Comparison of ENCODE assay signal across 21 cellular contexts in the genomic region with DNA sequence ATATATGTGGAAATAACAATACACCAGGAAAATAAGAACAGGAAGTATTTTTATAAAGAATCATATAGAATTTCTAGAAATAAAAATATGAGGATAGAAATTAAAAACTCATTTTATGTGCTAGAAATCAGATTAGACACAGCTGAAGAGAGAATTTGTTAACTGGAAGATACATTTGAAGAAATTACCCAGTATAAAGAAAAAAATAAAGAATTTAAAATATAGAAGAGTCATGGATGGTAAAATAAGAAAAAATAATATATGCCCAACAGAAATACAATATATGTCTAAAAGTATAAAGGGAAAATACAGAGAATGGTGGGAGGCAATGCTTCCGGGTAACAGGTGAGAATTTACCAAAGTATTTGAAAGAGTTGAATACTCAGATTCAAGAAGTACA.
DNase-seq lines count a peak whose midpoint lies in the region; ATAC-seq, FAIRE-seq and TF ChIP-seq lines count a peak whose summit lies in the region.
"Had no signal": no experiment of that assay in that cellular context is flagged by ENCODE, and none has a peak within 500 bp of the region (broad histone marks: within the 10 kb centered on the region; RNA-seq: fewer than 3 reads in every experiment).

No MANE protein-coding gene starts in this region.

- H3K27ac ChIP-seq in HEK293 (ENCODE audit: extremely low read depth, low read depth, low read length) (no peak overlapping the region), substantia nigra (ENCODE audit: low read depth, low read length, poor library complexity, severe bottlenecking) (no peak overlapping the region), HepG2 (ENCODE audit: extremely low read length, insufficient read depth, low read length) (no peak overlapping the region)
- H3K27ac ChIP-seq: GM23248 had no signal

- no peak for TF ChIP-seq CTCF in HEK293 (tag by site-specific recombination; IDR thresholded peaks at IDR 0.05)
- no peak for TF ChIP-seq CTCF in HepG2 (CRISPR knock-in tag; IDR thresholded peaks at IDR 0.05)

- POLR2A ChIA-PET in HEK293 (lab: Yijun Ruan, JAX) (no interaction called here), HepG2 (lab: Yijun Ruan, JAX) (no interaction called here)

- no peak for ATAC-seq in HepG2
- ATAC-seq: GM12878 had no signal

- H2AFZ ChIP-seq in HepG2 (ENCODE audit: low read length): no peak overlapping the region
- H2AFZ ChIP-seq: GM23248 had no signal

- H3K27me3 ChIP-seq in adipocyte (replicated peaks; ENCODE audit: control insufficient read depth, insufficient read depth, low read length) (no peaks in the 10 kb centered on the region), HepG2 (ENCODE audit: control insufficient read depth in 1 of 2, insufficient read depth in 2 of 2, low read length in 2 of 2) (no peaks in the 10 kb centered on the region)

- no peak for TF ChIP-seq RAD21 in HepG2 (CRISPR knock-in tag; IDR thresholded peaks at IDR 0.05)

- no peak overlapping the region for H3K9ac ChIP-seq in adipocyte (ENCODE audit: low read length)
- no peak overlapping the region for H3K9ac ChIP-seq in HepG2 (ENCODE audit: insufficient read depth, low read depth, low read length)
- H3K9ac ChIP-seq: GM23248 had no signal

- in situ Hi-C loops in HepG2 (cut with HindIII; ENCODE audit: extremely low pct_ligation_motif_present, low pct_unique_long_range_greater_than_20kb): no loop called here

- no peaks in the 10 kb centered on the region for H3K79me2 ChIP-seq in HepG2 (ENCODE audit: insufficient read depth, low read length)

- no peaks in the 10 kb centered on the region for H3K4me1 ChIP-seq in HEK293 (ENCODE audit: control insufficient read depth, insufficient read depth, low read length)
- no peaks in the 10 kb centered on the region for H3K4me1 ChIP-seq in adipocyte (ENCODE audit: control insufficient read depth, insufficient read depth, low read length)
- H3K4me1 ChIP-seq in HepG2 (ENCODE audit: insufficient read depth, low read length): no peaks in the 10 kb centered on the region

- no peaks in the 10 kb centered on the region for H4K20me1 ChIP-seq in HepG2 (ENCODE audit: insufficient read depth, low read length)

- TF ChIP-seq EP300 in HepG2 (IDR thresholded peaks at IDR 0.05; ENCODE audit: low read depth in 2 of 2, low read length in 2 of 2) (no peak), HepG2 (CRISPR knock-in tag; IDR thresholded peaks at IDR 0.05; ENCODE audit: borderline replicate concordance) (no peak)

- intact Hi-C loops in HepG2 (cut with micrococcal nuclease; ENCODE audit: unreplicated experiment): no loop called here

- 46% methylated on average over 1 of the region's 1 CpG for whole genome bisulfite sequencing in HepG2 (ENCODE audit: low lambda C conversion rate)

- H3K4me3 ChIP-seq in HEK293 (ENCODE audit: low read depth, low read length) (no peak overlapping the region), adipocyte (ENCODE audit: low read length) (peak overlapping the region; percentile 17), HepG2 (replicated peaks in 1 of 3; ENCODE audit: insufficient read depth in 1 of 3, low read depth in 2 of 3, low read length in 3 of 3) (no peak overlapping the region)
- H3K4me3 ChIP-seq: GM12878, GM23248 had no signal

- no peak overlapping the region for H3K4me2 ChIP-seq in HepG2 (ENCODE audit: low read depth, low read length)

- DNase-seq in DMS53 (lab: John Stamatoyannopoulos, UW) (peak; percentile 10), DMS53 treated with DMSO at 0.1 percent for 48 hours (lab: John Stamatoyannopoulos, UW; ENCODE audit: unreplicated experiment) (no peak), adipocyte (ENCODE audit: low read depth) (no peak), substantia nigra (lab: John Stamatoyannopoulos, UW) (no peak), globus pallidus (ENCODE audit: low spot score) (no peak), HepG2 (ENCODE audit: low spot score) (no peak)
- DNase-seq: 8988T; C1 segment of cervical spinal cord; Calu3; CD4-positive, alpha-beta memory T cell; COR-L47; DND-41; GDM1; GM23248; H7; HCEC 1CT had no signal

- no peak for TF ChIP-seq POLR2A in HepG2 (IDR thresholded peaks at IDR 0.05; ENCODE audit: insufficient read depth in 1 of 2, low read depth in 2 of 2, low read length in 2 of 2)

- CTCF ChIA-PET in HEK293 (lab: Yijun Ruan, JAX) (no interaction called here), HepG2 (lab: Yijun Ruan, JAX; ENCODE audit: low intra/inter-chr PET ratio, low total read pairs) (no interaction called here)

- FAIRE-seq in A204.1 (lab: Jason Lieb, UNC) (peak; percentile 47), HepG2 (lab: Jason Lieb, UNC) (no peak)
- FAIRE-seq: GM12878, GM19239, H1 had no signal

- BruUV-seq in HepG2 (replicated peaks; lab: Mats Ljungman, UMichigan): no TSS peak

- H3K36me3 ChIP-seq in HEK293 (ENCODE audit: control insufficient read depth in 2 of 2, insufficient read depth in 1 of 2, low read length in 2 of 2): no peaks in the 10 kb centered on the region
- no peaks in the 10 kb centered on the region for H3K36me3 ChIP-seq in adipocyte (ENCODE audit: control insufficient read depth, insufficient read depth, low read length, severe bottlenecking)
- H3K36me3 ChIP-seq in HepG2 (replicated peaks in 1 of 2; ENCODE audit: control insufficient read depth in 1 of 2, insufficient read depth in 2 of 2, low read length in 2 of 2): no peaks in the 10 kb centered on the region

- no peaks in the 10 kb centered on the region; the same call in 1 of the 2 replicates for H3K9me3 ChIP-seq in HEK293 (ENCODE audit: control insufficient read depth, insufficient read depth, low read depth, low read length)
- peaks cover 42% of the 10 kb centered on the region for H3K9me3 ChIP-seq in adipocyte (ENCODE audit: control insufficient read depth, low read length)
- H3K9me3 ChIP-seq in HepG2 (ENCODE audit: low read length): peaks cover 52% of the 10 kb centered on the region

TF ChIP-seq in HEK293, 187 proteins besides CTCF, POLR2A, EP300 and RAD21:
- TF ChIP-seq SETDB1 (IDR thresholded peaks at IDR 0.05; ENCODE audit: insufficient read length, low read length): peak; percentile 59
- TF ChIP-seq ZNF544 (tag by site-specific recombination; IDR thresholded peaks at IDR 0.05): no peak

TF ChIP-seq in HepG2, 621 proteins besides CTCF, POLR2A, EP300 and RAD21 (continues in another document):
- TF ChIP-seq ETV5 (CRISPR knock-in tag; IDR thresholded peaks at IDR 0.05; ENCODE audit: borderline replicate concordance) (no peak), ZNF263 (CRISPR knock-in tag; IDR thresholded peaks at IDR 0.05) (no peak), KAT8 (CRISPR knock-in tag; IDR thresholded peaks at IDR 0.05) (no peak)
- TF ChIP-seq, protein P1, sequence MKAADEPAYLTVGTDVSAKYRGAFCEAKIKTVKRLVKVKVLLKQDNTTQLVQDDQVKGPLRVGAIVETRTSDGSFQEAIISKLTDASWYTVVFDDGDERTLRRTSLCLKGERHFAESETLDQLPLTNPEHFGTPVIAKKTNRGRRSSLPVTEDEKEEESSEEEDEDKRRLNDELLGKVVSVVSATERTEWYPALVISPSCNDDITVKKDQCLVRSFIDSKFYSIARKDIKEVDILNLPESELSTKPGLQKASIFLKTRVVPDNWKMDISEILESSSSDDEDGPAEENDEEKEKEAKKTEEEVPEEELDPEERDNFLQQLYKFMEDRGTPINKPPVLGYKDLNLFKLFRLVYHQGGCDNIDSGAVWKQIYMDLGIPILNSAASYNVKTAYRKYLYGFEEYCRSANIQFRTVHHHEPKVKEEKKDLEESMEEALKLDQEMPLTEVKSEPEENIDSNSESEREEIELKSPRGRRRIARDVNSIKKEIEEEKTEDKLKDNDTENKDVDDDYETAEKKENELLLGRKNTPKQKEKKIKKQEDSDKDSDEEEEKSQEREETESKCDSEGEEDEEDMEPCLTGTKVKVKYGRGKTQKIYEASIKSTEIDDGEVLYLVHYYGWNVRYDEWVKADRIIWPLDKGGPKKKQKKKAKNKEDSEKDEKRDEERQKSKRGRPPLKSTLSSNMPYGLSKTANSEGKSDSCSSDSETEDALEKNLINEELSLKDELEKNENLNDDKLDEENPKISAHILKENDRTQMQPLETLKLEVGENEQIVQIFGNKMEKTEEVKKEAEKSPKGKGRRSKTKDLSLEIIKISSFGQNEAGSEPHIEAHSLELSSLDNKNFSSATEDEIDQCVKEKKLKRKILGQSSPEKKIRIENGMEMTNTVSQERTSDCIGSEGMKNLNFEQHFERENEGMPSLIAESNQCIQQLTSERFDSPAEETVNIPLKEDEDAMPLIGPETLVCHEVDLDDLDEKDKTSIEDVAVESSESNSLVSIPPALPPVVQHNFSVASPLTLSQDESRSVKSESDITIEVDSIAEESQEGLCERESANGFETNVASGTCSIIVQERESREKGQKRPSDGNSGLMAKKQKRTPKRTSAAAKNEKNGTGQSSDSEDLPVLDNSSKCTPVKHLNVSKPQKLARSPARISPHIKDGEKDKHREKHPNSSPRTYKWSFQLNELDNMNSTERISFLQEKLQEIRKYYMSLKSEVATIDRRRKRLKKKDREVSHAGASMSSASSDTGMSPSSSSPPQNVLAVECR (CRISPR knock-in tag; IDR thresholded peaks at IDR 0.05; ENCODE audit: borderline replicate concordance): no peak
